Comparison of ENCODE assay signal across 8 cellular contexts in genomic region chr11:5689551-5689983, GRCh38. TPM values are rescaled to one million over a fixed set of nuclear protein-coding genes. Genes with fewer than 3 reads are reported as not detected.
DNase-seq lines count a peak whose midpoint lies in the region; ATAC-seq and TF ChIP-seq lines count a peak whose summit lies in the region.

Gene TRIM22 (plus strand): TSS chr11:5689790. CDS start chr11:5696233, 6,443 bp downstream.

- intact Hi-C loops in T-helper 1 cell treated with Interleukin-12 subunit alpha and Interleukin-12 subunit beta and Interleukin-4 antibody, amounts not matched to agents 30 ng/mL and 1 ng/mL, for 36 hours (cut with micrococcal nuclease), result loop anchor here (1.0 to 5.0 kb wide), 5 partner anchors 65 to 1058 kb away; partner anchors contain the start of genes CAVIN3 and TAF10
- intact Hi-C loops in body of pancreas (cut with DNase I), result no loop called here

- WGBS in body of pancreas, 2 donors, result 20 to 33% methylated on average over 2 of the region's 2 CpGs

- H3K4me2 ChIP-seq in skeletal muscle satellite cell (ENCODE audit: low read length), result peak within 1 kb of the TSS; percentile 83

- no peaks in the 10 kb centered on the region for H3K36me3 ChIP-seq in body of pancreas (replicated peaks in 1 of 2; ENCODE audit: insufficient read depth in 1 of 2, low read depth in 2 of 2)
- no peaks in the 10 kb centered on the region for H3K36me3 ChIP-seq in skeletal muscle satellite cell (ENCODE audit: insufficient read depth, low read length)

- H3K27ac ChIP-seq in body of pancreas, result peak within 1 kb of the TSS in 3 of 4 donors; percentile 39 to 84 (median 83)

- peaks cover 11% of the 10 kb centered on the region for H3K4me1 ChIP-seq in body of pancreas
- peaks cover 25% of the 10 kb centered on the region for H3K4me1 ChIP-seq in skeletal muscle satellite cell (ENCODE audit: control insufficient read depth, insufficient read depth, low read length)

- H3K9ac ChIP-seq in skeletal muscle satellite cell (ENCODE audit: low read depth, low read length), result peak within 1 kb of the TSS; percentile 86

- no peaks in the 10 kb centered on the region for H3K9me3 ChIP-seq in body of pancreas
- H3K9me3 ChIP-seq in skeletal muscle satellite cell (replicated peaks; ENCODE audit: low read length), result no peaks in the 10 kb centered on the region

- TF ChIP-seq POLR2A in body of pancreas (IDR thresholded peaks at IDR 0.05), result peak in 1 of 3 donors; percentile 25

- H3K4me3 ChIP-seq in body of pancreas, result no peak within 1 kb of the TSS
- H3K4me3 ChIP-seq in iPS-11a (ENCODE audit: low read depth, low read length), result peak within 1 kb of the TSS; percentile 13
- H3K4me3 ChIP-seq in skeletal muscle satellite cell (ENCODE audit: low read length), result peak within 1 kb of the TSS; percentile 73

- ATAC-seq in HG03135 (IDR thresholded peaks at IDR 0.05; ENCODE audit: unreplicated experiment) (peak; percentile 79), body of pancreas (peak; percentile 19)

- DNase-seq in activated gamma-delta T cell treated with Interleukin-2 at 50 U/mL for 16 hours (peak; percentile 34), activated gamma-delta T cell (lab: John Stamatoyannopoulos, UW) (no peak), body of pancreas (peak in 1 of 4 donors; percentile 39), NCI-H2029 (lab: John Stamatoyannopoulos, UW) (no peak)

- TF ChIP-seq CTCF in body of pancreas (IDR thresholded peaks at IDR 0.05), result no peak

- no peaks in the 10 kb centered on the region for H3K27me3 ChIP-seq in body of pancreas
- H3K27me3 ChIP-seq in skeletal muscle satellite cell (ENCODE audit: control insufficient read depth, insufficient read depth, low read length), result no peaks in the 10 kb centered on the region

RNA-seq across cellular contexts. Expression of gene TRIM22, which starts in this region (rescaled TPM):
- 280 and 282 TPM in 2 replicates for total RNA-seq in T-helper 1 cell treated with Interleukin-12 subunit alpha and Interleukin-12 subunit beta and Interleukin-4 antibody, amounts not matched to agents 30 ng/mL and 1 ng/mL, for 36 hours
- total RNA-seq in body of pancreas, result 10 to 100 TPM; 18.9 to 20.4 TPM
- total RNA-seq in skeletal muscle satellite cell (2012; rRNA removed), result 43.5 and 64.1 TPM in 2 replicates

Comparison
In these comparisons a context has a peak if more than half of its experiments do, and no peak if none do; other contexts are left out.
1. RNA of gene TRIM22 (total RNA-seq): 280 to 282 TPM in T-helper 1 cell treated with Interleukin-12 subunit alpha and Interleukin-12 subunit beta and Interleukin-4 antibody, amounts not matched to agents 30 ng/mL and 1 ng/mL, for 36 hours; 18.9 to 20.4 TPM in body of pancreas; every median in the first group is over 10 times any median in the second.
2. H3K4me3 ChIP-seq: peak in iPS-11a (single experiment) and skeletal muscle satellite cell (single experiment); none in body of pancreas (0 of 2).